Comparison of ENCODE assay signal across 8 cellular contexts in genomic region chr1:55337801-55338447, GRCh38.
DNase-seq lines count a peak whose midpoint lies in the region; ATAC-seq, FAIRE-seq and TF ChIP-seq lines count a peak whose summit lies in the region.

No MANE protein-coding gene starts in this region.

- ATAC-seq in activated CD8-positive, alpha-beta T cell treated with anti-CD3 and anti-CD28 coated beads for 36 hours: peak; percentile 62
- no peak for ATAC-seq in GM18861 (IDR thresholded peaks at IDR 0.05; ENCODE audit: unreplicated experiment)
- no peak for ATAC-seq in GM21367 (IDR thresholded peaks at IDR 0.05; ENCODE audit: unreplicated experiment)

- H3K36me3 Mint-ChIP-seq in activated naive CD4-positive, alpha-beta T cell treated with anti-CD3 and anti-CD28 coated beads for 36 hours (ENCODE audit: low read depth): no peaks in the 10 kb centered on the region
- no peaks in the 10 kb centered on the region for H3K36me3 Mint-ChIP-seq in activated CD8-positive, alpha-beta T cell treated with anti-CD3 and anti-CD28 coated beads for 36 hours (ENCODE audit: low read depth)

- POLR2A ChIA-PET in activated CD8-positive, alpha-beta T cell treated with anti-CD3 and anti-CD28 coated beads for 36 hours (lab: Charles Lee): no interaction called here

- peak; percentile 38 for DNase-seq in activated naive CD4-positive, alpha-beta T cell treated with anti-CD3 and anti-CD28 coated beads for 36 hours
- no peak for DNase-seq in activated naive CD4-positive, alpha-beta T cell treated with Interleukin-2 at 50 U/mL for 16 hours
- peak; percentile 26 for DNase-seq in H54 (ENCODE audit: insufficient read length, low spot score)
- DNase-seq in NCI-H2107 treated with DMSO at 0.1 percent for 48 hours (lab: John Stamatoyannopoulos, UW; ENCODE audit: unreplicated experiment): peak; percentile 69
- peak; percentile 32 for DNase-seq in activated CD8-positive, alpha-beta T cell treated with anti-CD3 and anti-CD28 coated beads for 36 hours
- no peak for DNase-seq in kidney epithelial cell (ENCODE audit: low read depth)

- CTCF ChIA-PET in activated naive CD4-positive, alpha-beta T cell treated with anti-CD3 and anti-CD28 coated beads for 36 hours (lab: Charles Lee): interaction anchor here (0.6 to 2.6 kb wide), 19 partner anchors 9 to 1246 kb away, joined by 3 to 27 read pairs (median 4); no protein-coding TSS in a partner anchor
- CTCF ChIA-PET in activated CD8-positive, alpha-beta T cell treated with anti-CD3 and anti-CD28 coated beads for 36 hours (lab: Charles Lee): interaction anchor here (0.6 to 2.5 kb wide), 18 partner anchors 9 to 266 kb away, joined by 3 to 18 read pairs (median 4); no protein-coding TSS in a partner anchor

- H3K27me3 ChIP-seq in kidney epithelial cell (ENCODE audit: control insufficient read depth, insufficient read depth, low read length): no peaks in the 10 kb centered on the region

- no peaks in the 10 kb centered on the region for H3K4me1 Mint-ChIP-seq in activated naive CD4-positive, alpha-beta T cell treated with anti-CD3 and anti-CD28 coated beads for 36 hours (ENCODE audit: low read depth)
- peaks cover 2% of the 10 kb centered on the region for H3K4me1 Mint-ChIP-seq in activated CD8-positive, alpha-beta T cell treated with anti-CD3 and anti-CD28 coated beads for 36 hours (ENCODE audit: low read depth)

- H3K4me3 ChIP-seq in kidney epithelial cell (ENCODE audit: low read depth, low read length): no peak overlapping the region

- intact Hi-C loops in activated naive CD4-positive, alpha-beta T cell treated with anti-CD3 and anti-CD28 coated beads for 36 hours (cut with micrococcal nuclease): loop anchor here (1.0 kb wide), 4 partner anchors 51 to 387 kb away; no protein-coding TSS in a partner anchor
- intact Hi-C loops in activated CD8-positive, alpha-beta T cell treated with anti-CD3 and anti-CD28 coated beads for 36 hours (cut with micrococcal nuclease): loop anchor here (5.0 kb wide), 1 partner anchor 51 kb away; no protein-coding TSS in a partner anchor

- no peaks in the 10 kb centered on the region for H3K36me3 ChIP-seq in kidney epithelial cell (ENCODE audit: control insufficient read depth, insufficient read depth, low read length)

- no peak overlapping the region for H3K27ac Mint-ChIP-seq in activated naive CD4-positive, alpha-beta T cell treated with anti-CD3 and anti-CD28 coated beads for 36 hours
- no peak overlapping the region for H3K27ac Mint-ChIP-seq in activated CD8-positive, alpha-beta T cell treated with anti-CD3 and anti-CD28 coated beads for 36 hours

- H3K9me3 Mint-ChIP-seq in activated naive CD4-positive, alpha-beta T cell treated with anti-CD3 and anti-CD28 coated beads for 36 hours: peaks cover 9% of the 10 kb centered on the region
- peaks cover 10% of the 10 kb centered on the region for H3K9me3 Mint-ChIP-seq in activated CD8-positive, alpha-beta T cell treated with anti-CD3 and anti-CD28 coated beads for 36 hours

- TF ChIP-seq CTCF in activated CD8-positive, alpha-beta T cell treated with anti-CD3 and anti-CD28 coated beads for 36 hours (IDR thresholded peaks at IDR 0.05): peak; percentile 46
- TF ChIP-seq CTCF in kidney epithelial cell (IDR thresholded peaks at IDR 0.05; ENCODE audit: insufficient read depth, low read length, poor library complexity, severe bottlenecking): peak; percentile 56

- no peaks in the 10 kb centered on the region for H3K27me3 Mint-ChIP-seq in activated naive CD4-positive, alpha-beta T cell treated with anti-CD3 and anti-CD28 coated beads for 36 hours (ENCODE audit: low read depth)
- H3K27me3 Mint-ChIP-seq in activated CD8-positive, alpha-beta T cell treated with anti-CD3 and anti-CD28 coated beads for 36 hours: no peaks in the 10 kb centered on the region

- peak; percentile 20 for FAIRE-seq in H54 (lab: Jason Lieb, UNC)

- no peak for TF ChIP-seq POLR2A in H54 (IDR thresholded peaks at IDR 0.05; ENCODE audit: low read depth, low read length)

- H3K4me3 Mint-ChIP-seq in activated naive CD4-positive, alpha-beta T cell treated with anti-CD3 and anti-CD28 coated beads for 36 hours: no peak overlapping the region
- H3K4me3 Mint-ChIP-seq in activated CD8-positive, alpha-beta T cell treated with anti-CD3 and anti-CD28 coated beads for 36 hours: no peak overlapping the region

Comparison
In these comparisons a context has a peak if more than half of its experiments do, and no peak if none do; other contexts are left out.
1. DNase-seq: peak in activated naive CD4-positive, alpha-beta T cell treated with anti-CD3 and anti-CD28 coated beads for 36 hours (single experiment), H54 (single experiment), NCI-H2107 treated with DMSO at 0.1 percent for 48 hours (single experiment) and activated CD8-positive, alpha-beta T cell treated with anti-CD3 and anti-CD28 coated beads for 36 hours (single experiment); none in activated naive CD4-positive, alpha-beta T cell treated with Interleukin-2 at 50 U/mL for 16 hours (single experiment) and kidney epithelial cell (single experiment).